Comparison of ENCODE assay signal across 15 cellular contexts in genomic region chr6:121485359-121485809, GRCh38. TPM values are rescaled to one million over a fixed set of nuclear protein-coding genes. Genes with fewer than 3 reads are reported as not detected.
DNase-seq lines count a peak whose midpoint lies in the region; ATAC-seq and TF ChIP-seq lines count a peak whose summit lies in the region.
"Had no signal": no experiment of that assay in that cellular context is flagged by ENCODE, and none has a peak within 500 bp of the region (broad histone marks: within the 10 kb centered on the region; RNA-seq: fewer than 3 reads in every experiment).

No MANE protein-coding gene starts in this region.

- H3K27ac ChIP-seq in GM23248 (no peak overlapping the region), neural progenitor cell (no peak overlapping the region)
- H3K27ac ChIP-seq: cardiac muscle cell, heart left ventricle had no signal

- no peaks in the 10 kb centered on the region for H3K9me2 ChIP-seq in GM23248 (ENCODE audit: insufficient read depth)

- peak overlapping the region; percentile 18; the same call in 1 of the 2 replicates for H2AFZ ChIP-seq in GM23248
- no peak overlapping the region for H2AFZ ChIP-seq in neural progenitor cell (replicated peaks)

- H3K9me3 Mint-ChIP-seq in neural progenitor cell = no peaks in the 10 kb centered on the region
- H3K9me3 Mint-ChIP-seq: activated naive CD4-positive, alpha-beta T cell treated with anti-CD3 and anti-CD28 coated beads, Interleukin-2, amount 50 U/mL, for 24 hours; T-helper 2 cell treated with Interferon-gamma antibody and Interleukin-4, amounts not matched to agents 5 μg/mL and 100 μg/mL, for 36 hours had no signal

- 27 to 35% methylated on average over 2 of the region's 2 CpGs for WGBS in GM23248 (ENCODE audit: low coverage in 1 of 2, low lambda C conversion rate in 2 of 2, missing lambda C conversion rate in 2 of 2), 2 experiments

- in situ Hi-C loops in GM23248 (cut with MboI) = no loop called here

- H3K4me1 Mint-ChIP-seq in neural progenitor cell = peaks cover 17% of the 10 kb centered on the region
- H3K4me1 Mint-ChIP-seq in T-helper 17 cell = no peaks in the 10 kb centered on the region
- H3K4me1 Mint-ChIP-seq: activated naive CD4-positive, alpha-beta T cell treated with anti-CD3 and anti-CD28 coated beads, Interleukin-2, amount 50 U/mL, for 24 hours had no signal

- no peak for ATAC-seq in T-helper 17 cell
- ATAC-seq: heart left ventricle had no signal

- H3K36me3 Mint-ChIP-seq in neural progenitor cell (no peaks in the 10 kb centered on the region), T-helper 17 cell (ENCODE audit: low read depth) (no peaks in the 10 kb centered on the region)
- H3K36me3 Mint-ChIP-seq: activated naive CD4-positive, alpha-beta T cell treated with anti-CD3 and anti-CD28 coated beads, Interleukin-2, amount 50 U/mL, for 24 hours had no signal

- DNase-seq in GM23248 (peak; percentile 29), NCI-H226 (peak; percentile 16), epithelial cell of esophagus (ENCODE audit: low read depth) (peak; percentile 90), neural progenitor cell (ENCODE audit: low spot score) (peak; percentile 48), NCI-H2081 (lab: John Stamatoyannopoulos, UW) (no peak), cerebellar nuclear complex (lab: John Stamatoyannopoulos, UW) (no peak), T-helper 17 cell (no peak), A172 (ENCODE audit: low spot score) (no peak)
- DNase-seq: activated CD4-positive, alpha-beta T cell treated with anti-CD3 and anti-CD28 coated beads for 4 hours; heart left ventricle; MG63; NCI-H2081 treated with DMSO at 0.1 percent for 48 hours had no signal

- H4K20me1 ChIP-seq in GM23248 (ENCODE audit: insufficient read depth) = no peaks in the 10 kb centered on the region
- no peaks in the 10 kb centered on the region for H4K20me1 ChIP-seq in neural progenitor cell (ENCODE audit: low read depth)

- no peaks in the 10 kb centered on the region for H3K27me3 Mint-ChIP-seq in neural progenitor cell (ENCODE audit: insufficient read depth, low read depth)
- H3K27me3 Mint-ChIP-seq in T-helper 17 cell = no peaks in the 10 kb centered on the region
- H3K27me3 Mint-ChIP-seq: activated naive CD4-positive, alpha-beta T cell treated with anti-CD3 and anti-CD28 coated beads, Interleukin-2, amount 50 U/mL, for 24 hours had no signal

- H3K4me3 Mint-ChIP-seq in neural progenitor cell (no peak overlapping the region), T-helper 17 cell (no peak overlapping the region)
- H3K4me3 Mint-ChIP-seq: activated naive CD4-positive, alpha-beta T cell treated with anti-CD3 and anti-CD28 coated beads, Interleukin-2, amount 50 U/mL, for 24 hours; T-helper 2 cell treated with Interferon-gamma antibody and Interleukin-4, amounts not matched to agents 5 μg/mL and 100 μg/mL, for 36 hours had no signal

- H3K36me3 ChIP-seq in GM23248 (ENCODE audit: low read depth) = no peaks in the 10 kb centered on the region
- no peaks in the 10 kb centered on the region for H3K36me3 ChIP-seq in neural progenitor cell
- H3K36me3 ChIP-seq: cardiac muscle cell, heart left ventricle, MG63 had no signal

- H3K9me3 ChIP-seq in GM23248 (ENCODE audit: low read depth) = no peaks in the 10 kb centered on the region
- no peaks in the 10 kb centered on the region for H3K9me3 ChIP-seq in neural progenitor cell (ENCODE audit: low read depth)
- no peaks in the 10 kb centered on the region for H3K9me3 ChIP-seq in T-helper 17 cell (ENCODE audit: control insufficient read depth, low read length, poor library complexity, severe bottlenecking)
- H3K9me3 ChIP-seq: heart left ventricle, MG63 had no signal

- H3K79me2 ChIP-seq in GM23248 (ENCODE audit: insufficient read depth) = no peaks in the 10 kb centered on the region
- no peaks in the 10 kb centered on the region for H3K79me2 ChIP-seq in neural progenitor cell (ENCODE audit: low read depth)

- H3K27ac Mint-ChIP-seq in neural progenitor cell (no peak overlapping the region), T-helper 17 cell (no peak overlapping the region)
- H3K27ac Mint-ChIP-seq: activated naive CD4-positive, alpha-beta T cell treated with anti-CD3 and anti-CD28 coated beads, Interleukin-2, amount 50 U/mL, for 24 hours; T-helper 2 cell treated with Interferon-gamma antibody and Interleukin-4, amounts not matched to agents 5 μg/mL and 100 μg/mL, for 36 hours had no signal

- no peaks in the 10 kb centered on the region for H3K27me3 ChIP-seq in GM23248 (replicated peaks; ENCODE audit: insufficient read depth)
- H3K27me3 ChIP-seq in neural progenitor cell = no peaks in the 10 kb centered on the region
- H3K27me3 ChIP-seq: cardiac muscle cell, heart left ventricle, MG63 had no signal

- H3K9ac ChIP-seq in GM23248 (no peak overlapping the region), neural progenitor cell (no peak overlapping the region)

- H3K4me3 ChIP-seq in GM23248 (no peak overlapping the region), epithelial cell of esophagus (ENCODE audit: low read length) (no peak overlapping the region), neural progenitor cell (no peak overlapping the region)
- H3K4me3 ChIP-seq: cardiac muscle cell, heart left ventricle, MG63 had no signal

- peaks cover 6% of the 10 kb centered on the region for H3F3A ChIP-seq in GM23248 (ENCODE audit: insufficient read depth)
- H3F3A ChIP-seq in neural progenitor cell (ENCODE audit: low read depth) = no peaks in the 10 kb centered on the region

- no peak overlapping the region for H3K4me2 ChIP-seq in GM23248 (ENCODE audit: unreplicated experiment)
- peak overlapping the region; percentile 14 for H3K4me2 ChIP-seq in neural progenitor cell

- TF ChIP-seq CTCF in epithelial cell of esophagus (IDR thresholded peaks at IDR 0.05; ENCODE audit: insufficient read depth, low read depth, low read length, missing control alignments) (no peak), neural progenitor cell (IDR thresholded peaks at IDR 0.05) (no peak)

- H3K4me1 ChIP-seq in GM23248 (ENCODE audit: insufficient read depth) = peaks cover 13% of the 10 kb centered on the region
- peaks cover 18% of the 10 kb centered on the region for H3K4me1 ChIP-seq in neural progenitor cell
- H3K4me1 ChIP-seq: heart left ventricle had no signal

RNA-seq across cellular contexts. Expression of gene GJA1, which starts 49.9 kb away (rescaled TPM):
- total RNA-seq in GM23248 (2014; rRNA removed; shearing (Covaris generic)) = 237 and 248 TPM in 2 replicates
- polyA plus RNA-seq in GM23248 (2016; fragmentation: Nextera tagmentation; extraction: Ambion mirVana) = 68.1 and 90.8 TPM in 2 replicates
- 498 and 622 TPM in 2 replicates for total RNA-seq in neural progenitor cell (ENCODE audit: low replicate concordance)
- under 1 TPM in 1 of 2 donors, not detected in 1; 0.12 TPM for total RNA-seq in T-helper 17 cell
- total RNA-seq in A172 (2014; rRNA removed; shearing (Covaris generic)) = 59.4 and 65.3 TPM in 2 replicates

Comparison
In these comparisons a context has a peak if more than half of its experiments do, and no peak if none do; other contexts are left out.
1. DNase-seq: peak in GM23248 (single experiment), NCI-H226 (single experiment), epithelial cell of esophagus (single experiment) and neural progenitor cell (single experiment); none in NCI-H2081 (0 of 2), cerebellar nuclear complex (0 of 2), T-helper 17 cell (0 of 3) and A172 (single experiment).
2. RNA of gene GJA1, which starts 49.9 kb away (total RNA-seq): 498 to 622 TPM in neural progenitor cell, 237 to 248 TPM in GM23248 and 59.4 to 65.3 TPM in A172; 0.12 TPM in T-helper 17 cell; every median in the first group is over 10 times any median in the second.